24 cellular contexts compared by ENCODE assay signal in genomic region chr2:73217826-73218225, GRCh38. TPM values are rescaled to one million over a fixed set of nuclear protein-coding genes. Genes with fewer than 3 reads are reported as not detected.
A peak's percentile ranks its signal among the peaks of the same experiment; 100 is the strongest.
DNase-seq lines count a peak whose midpoint lies in the region; ATAC-seq and TF ChIP-seq lines count a peak whose summit lies in the region.
"Had no signal": no experiment of that assay in that cellular context is flagged by ENCODE, and none has a peak within 500 bp of the region (broad histone marks: within the 10 kb centered on the region; RNA-seq: fewer than 3 reads in every experiment).

No MANE protein-coding gene starts in this region.

- no peak for ATAC-seq in psoas muscle
- ATAC-seq: Panc1 had no signal

- no peak overlapping the region for H3K4me3 Mint-ChIP-seq in activated naive CD4-positive, alpha-beta T cell treated with anti-CD3 and anti-CD28 coated beads, Interleukin-2, amount 50 U/mL, for 24 hours

- no peaks in the 10 kb centered on the region; the same call in 1 of the 2 replicates for H3K36me3 ChIP-seq in GM23248 (ENCODE audit: low read depth)
- peaks cover 0 to 38% of the 10 kb centered on the region in 2 donors for H3K36me3 ChIP-seq in psoas muscle (ENCODE audit: insufficient read depth in 1 of 2, low read depth in 1 of 2)

- intact Hi-C loops in psoas muscle (cut with DNase I) = no loop called here

- H3K27ac Mint-ChIP-seq in activated naive CD4-positive, alpha-beta T cell treated with anti-CD3 and anti-CD28 coated beads, Interleukin-2, amount 50 U/mL, for 24 hours = peak overlapping the region; percentile 68

- H3K9me2 ChIP-seq in GM23248 (ENCODE audit: insufficient read depth) = no peaks in the 10 kb centered on the region

- H3K4me1 ChIP-seq in GM23248 (ENCODE audit: insufficient read depth) = peaks cover 20% of the 10 kb centered on the region
- peaks cover 40% of the 10 kb centered on the region for H3K4me1 ChIP-seq in psoas muscle

- 91 to 100% methylated on average over 2 of the region's 2 CpGs for WGBS in GM23248 (ENCODE audit: low coverage in 1 of 2, low lambda C conversion rate in 2 of 2, missing lambda C conversion rate in 2 of 2), 2 experiments
- 63 to 81% (median 74%) methylated on average over 2 of the region's 2 CpGs for WGBS in psoas muscle, 3 donors

- peaks cover 43% of the 10 kb centered on the region for H3K79me2 ChIP-seq in GM23248 (ENCODE audit: insufficient read depth)

- H3K4me2 ChIP-seq in GM23248 (ENCODE audit: unreplicated experiment) = no peak overlapping the region

- DNase-seq in activated naive CD4-positive, alpha-beta T cell treated with anti-CD3 and anti-CD28 coated beads, Interleukin-2, amount 50 U/mL, for 16 hours = no peak
- no peak for DNase-seq in GM23248
- DNase-seq in epidermal melanocyte (ENCODE audit: insufficient read length, low spot score) = peak; percentile 3
- DNase-seq in psoas muscle = no peak
- DNase-seq in GOT3 (lab: John Stamatoyannopoulos, UW) = no peak
- no peak for DNase-seq in DMS53 (lab: John Stamatoyannopoulos, UW)
- no peak for DNase-seq in NCI-H345 treated with DMSO at 0.1 percent for 48 hours (lab: John Stamatoyannopoulos, UW; ENCODE audit: unreplicated experiment)
- DNase-seq: AML-193; C1 segment of cervical spinal cord; H7; MM.1S; NCI-H1048; NCI-H1436; NCI-H1930; NCI-H2227 treated with DMSO at 0.1 percent for 48 hours; NCI-H510A treated with DMSO at 0.1 percent for 48 hours; NCI-H774; NK-92 treated with Interleukin-12 subunit alpha and Interleukin-12 subunit beta, amount 100 ng/mL, for 24 hours; SIG-M5 had no signal

- peaks cover 4% of the 10 kb centered on the region for H3K36me3 Mint-ChIP-seq in activated naive CD4-positive, alpha-beta T cell treated with anti-CD3 and anti-CD28 coated beads, Interleukin-2, amount 50 U/mL, for 24 hours

- H2AFZ ChIP-seq in GM23248 = no peak overlapping the region

- TF ChIP-seq CTCF in psoas muscle (IDR thresholded peaks at IDR 0.05) = no peak

- no peaks in the 10 kb centered on the region for H3K27me3 ChIP-seq in GM23248 (replicated peaks; ENCODE audit: insufficient read depth)
- H3K27me3 ChIP-seq in psoas muscle (ENCODE audit: insufficient read depth in 3 of 3, low read length in 2 of 3) = no peaks in the 10 kb centered on the region

- peaks cover 31% of the 10 kb centered on the region for H3K4me1 Mint-ChIP-seq in activated naive CD4-positive, alpha-beta T cell treated with anti-CD3 and anti-CD28 coated beads, Interleukin-2, amount 50 U/mL, for 24 hours

- no peak overlapping the region for H3K9ac ChIP-seq in GM23248

- no peak overlapping the region for H3K4me3 ChIP-seq in GM23248
- no peak overlapping the region for H3K4me3 ChIP-seq in psoas muscle

- H3K9me3 Mint-ChIP-seq in activated naive CD4-positive, alpha-beta T cell treated with anti-CD3 and anti-CD28 coated beads, Interleukin-2, amount 50 U/mL, for 24 hours = no peaks in the 10 kb centered on the region

- H3K27ac ChIP-seq in GM23248 (peak overlapping the region; percentile 30; the same call in 1 of the 2 replicates), psoas muscle (peak overlapping the region; percentile 54)

- no peaks in the 10 kb centered on the region for H4K20me1 ChIP-seq in GM23248 (ENCODE audit: insufficient read depth)

- H3K27me3 Mint-ChIP-seq in activated naive CD4-positive, alpha-beta T cell treated with anti-CD3 and anti-CD28 coated beads, Interleukin-2, amount 50 U/mL, for 24 hours = no peaks in the 10 kb centered on the region

- in situ Hi-C loops in GM23248 (cut with MboI) = no loop called here

- H3F3A ChIP-seq in GM23248 (ENCODE audit: insufficient read depth) = 0 out of 2 replicates have a peak, but pooled peaks cover 10% of the 10 kb centered on the region

- no peaks in the 10 kb centered on the region for H3K9me3 ChIP-seq in GM23248 (ENCODE audit: low read depth)
- no peaks in the 10 kb centered on the region for H3K9me3 ChIP-seq in psoas muscle

RNA-seq across cellular contexts. Expression of gene SMYD5, which starts 3.8 kb away (rescaled TPM):
- 20.1 and 33.0 TPM in 2 replicates for total RNA-seq in GM23248 (2014; rRNA removed; shearing (Covaris generic))
- 15.0 and 17.5 TPM in 2 replicates for polyA plus RNA-seq in GM23248 (2016; fragmentation: Nextera tagmentation; extraction: Ambion mirVana)
- 10 to 100 TPM; 17.1 to 23.0 (median 19.7) TPM for total RNA-seq in psoas muscle
- polyA plus RNA-seq in psoas muscle = 10 to 100 TPM; 14.7 to 42.0 (median 28.4) TPM

RNA-seq across cellular contexts. Expression of gene PRADC1, which starts 15.2 kb away (rescaled TPM):
- 40.7 and 44.3 TPM in 2 replicates for total RNA-seq in GM23248 (2014; rRNA removed; shearing (Covaris generic))
- polyA plus RNA-seq in GM23248 (2016; fragmentation: Nextera tagmentation; extraction: Ambion mirVana) (46.7 and 47.8 TPM in 2 replicates), psoas muscle (100 to 1,000 TPM in 1 of 3 donors, 10 to 100 TPM in 2; 87.6 to 118 (median 99.9) TPM)
- 10 to 100 TPM; 53.6 to 98.3 (median 63.7) TPM for total RNA-seq in psoas muscle

RNA-seq across cellular contexts. Expression of gene NOTO, which starts 15.5 kb away (rescaled TPM):
- not detected in 2 replicates for total RNA-seq in GM23248 (2014; rRNA removed; shearing (Covaris generic))
- polyA plus RNA-seq in GM23248 (2016; fragmentation: Nextera tagmentation; extraction: Ambion mirVana) = not detected in 2 replicates
- not detected for total RNA-seq in psoas muscle
- polyA plus RNA-seq in psoas muscle = not detected
- total RNA-seq: A172, H7, LHCN-M2 had no signal
- polyA plus RNA-seq: AG04450 had no signal

RNA-seq across cellular contexts. Expression of gene CCT7, which starts 16.3 kb away (rescaled TPM):
- total RNA-seq in GM23248 (2014; rRNA removed; shearing (Covaris generic)) = 272 and 316 TPM in 2 replicates
- polyA plus RNA-seq in GM23248 (2016; fragmentation: Nextera tagmentation; extraction: Ambion mirVana) = 213 and 225 TPM in 2 replicates
- total RNA-seq in psoas muscle = 100 to 1,000 TPM; 249 to 280 (median 268) TPM
- 100 to 1,000 TPM; 255 to 316 (median 288) TPM for polyA plus RNA-seq in psoas muscle
